Comparison of ENCODE assay signal across 33 cellular contexts in genomic region chr20:22846829-22847228, GRCh38.
"Had no signal": no experiment of that assay in that cellular context is flagged by ENCODE, and none has a peak within 500 bp of the region (broad histone marks: within the 10 kb centered on the region; RNA-seq: fewer than 3 reads in every experiment).

No MANE protein-coding gene starts in this region.

- H3K4me1 Mint-ChIP-seq: activated CD4-positive, alpha-beta memory T cell treated with anti-CD3 and anti-CD28 coated beads, Interleukin-2, amount 10 ng/mL, durations not matched to agents 7 days and 5 days; activated CD4-positive, alpha-beta T cell treated with anti-CD3 and anti-CD28 coated beads for 36 hours; activated CD4-positive, alpha-beta T cell treated with anti-CD3 and anti-CD28 coated beads, Interleukin-2, amount 10 ng/mL, durations not matched to agents 7 days and 5 days; activated naive CD4-positive, alpha-beta T cell treated with anti-CD3 and anti-CD28 coated beads, Interleukin-2, amount 10 ng/mL, durations not matched to agents 7 days and 5 days; activated naive CD8-positive, alpha-beta T cell treated with anti-CD3 and anti-CD28 coated beads, Interleukin-2, amount 10 ng/mL, durations not matched to agents 7 days and 5 days; brain; central memory CD8-positive, alpha-beta T cell; T-helper 17 cell had no signal

- H3K36me3 Mint-ChIP-seq: activated naive CD4-positive, alpha-beta T cell treated with anti-CD3 and anti-CD28 coated beads, Interleukin-2, amount 10 ng/mL, durations not matched to agents 7 days and 5 days; activated naive CD4-positive, alpha-beta T cell treated with anti-CD3 and anti-CD28 coated beads, Interleukin-2, amount 50 U/mL, for 72 hours; activated naive CD8-positive, alpha-beta T cell treated with anti-CD3 and anti-CD28 coated beads, Interleukin-2, amount 10 ng/mL, durations not matched to agents 7 days and 5 days; brain had no signal

- H3K9me3 Mint-ChIP-seq: activated naive CD4-positive, alpha-beta T cell treated with anti-CD3 and anti-CD28 coated beads, Interleukin-2, amount 10 ng/mL, durations not matched to agents 7 days and 5 days; dendritic cell treated with granulocyte-macrophage colony-stimulating factor and Interleukin-4, amounts not matched to agents 40 ng/mL and 50 ng/mL, for 4 days had no signal

- H3K4me3 ChIP-seq: ascending aorta, breast epithelium, coronary artery, dorsolateral prefrontal cortex, esophagus squamous epithelium, gastroesophageal sphincter had no signal

- H3K4me1 ChIP-seq: ascending aorta, breast epithelium, esophagus squamous epithelium, gastroesophageal sphincter had no signal

- H3K27ac ChIP-seq: ascending aorta, breast epithelium, coronary artery, dorsolateral prefrontal cortex, esophagus squamous epithelium, gastroesophageal sphincter had no signal

- H3K27ac Mint-ChIP-seq: activated CD4-positive, alpha-beta memory T cell treated with anti-CD3 and anti-CD28 coated beads, Interleukin-2, amount 10 ng/mL, durations not matched to agents 7 days and 5 days; activated CD4-positive, alpha-beta T cell treated with anti-CD3 and anti-CD28 coated beads for 36 hours; activated CD4-positive, alpha-beta T cell treated with anti-CD3 and anti-CD28 coated beads, Interleukin-2, amount 10 ng/mL, durations not matched to agents 7 days and 5 days; activated naive CD4-positive, alpha-beta T cell treated with anti-CD3 and anti-CD28 coated beads, Interleukin-2, amount 10 ng/mL, durations not matched to agents 7 days and 5 days; activated naive CD4-positive, alpha-beta T cell treated with anti-CD3 and anti-CD28 coated beads, Interleukin-2, amount 50 U/mL, for 72 hours; activated naive CD8-positive, alpha-beta T cell treated with anti-CD3 and anti-CD28 coated beads, Interleukin-2, amount 10 ng/mL, durations not matched to agents 7 days and 5 days; activated T-cell treated with anti-CD3 and anti-CD28 coated beads, Interleukin-2, amount 50 U/mL, for 24 hours; activated T-cell treated with anti-CD3 and anti-CD28 coated beads, Interleukin-2, amount 50 U/mL, for 72 hours; brain; dendritic cell treated with granulocyte-macrophage colony-stimulating factor and Interleukin-4, amounts not matched to agents 40 ng/mL and 50 ng/mL, for 4 days; T-helper 17 cell; T-helper 2 cell treated with Interferon-gamma antibody and Interleukin-4, amounts not matched to agents 5 μg/mL and 100 μg/mL, for 36 hours had no signal

- H3K27me3 ChIP-seq: ascending aorta, breast epithelium had no signal

- H3K9me3 ChIP-seq: ascending aorta, esophagus squamous epithelium had no signal

- H3K4me3 Mint-ChIP-seq: activated CD4-positive, alpha-beta memory T cell treated with anti-CD3 and anti-CD28 coated beads, Interleukin-2, amount 10 ng/mL, durations not matched to agents 7 days and 5 days; activated CD4-positive, alpha-beta T cell treated with anti-CD3 and anti-CD28 coated beads for 36 hours; activated CD4-positive, alpha-beta T cell treated with anti-CD3 and anti-CD28 coated beads, Interleukin-2, amount 10 ng/mL, durations not matched to agents 7 days and 5 days; activated naive CD4-positive, alpha-beta T cell treated with anti-CD3 and anti-CD28 coated beads, Interleukin-2, amount 10 ng/mL, durations not matched to agents 7 days and 5 days; activated naive CD8-positive, alpha-beta T cell treated with anti-CD3 and anti-CD28 coated beads, Interleukin-2, amount 10 ng/mL, durations not matched to agents 7 days and 5 days; activated T-cell treated with anti-CD3 and anti-CD28 coated beads, Interleukin-2, amount 50 U/mL, for 24 hours; activated T-cell treated with anti-CD3 and anti-CD28 coated beads, Interleukin-2, amount 50 U/mL, for 72 hours; brain; central memory CD8-positive, alpha-beta T cell; dendritic cell treated with granulocyte-macrophage colony-stimulating factor and Interleukin-4, amounts not matched to agents 40 ng/mL and 50 ng/mL, for 4 days; T-helper 17 cell; T-helper 2 cell treated with Interferon-gamma antibody and Interleukin-4, amounts not matched to agents 5 μg/mL and 100 μg/mL, for 36 hours had no signal

- DNase-seq: activated CD4-positive, alpha-beta memory T cell treated with anti-CD3 and anti-CD28 coated beads, Interleukin-2, amount 10 ng/mL, durations not matched to agents 7 days and 5 days; activated CD4-positive, alpha-beta T cell treated with anti-CD3 and anti-CD28 coated beads for 36 hours; activated CD4-positive, alpha-beta T cell treated with anti-CD3 and anti-CD28 coated beads, Interleukin-2, amount 10 ng/mL, durations not matched to agents 7 days and 5 days; activated CD4-positive, alpha-beta T cell treated with anti-CD3 and anti-CD28 coated beads, Interleukin-2, amount 50 U/mL, for 4 hours; activated CD4-positive, CD25-positive, alpha-beta regulatory T cell; activated CD4-positive, CD25-positive, alpha-beta regulatory T cell treated with anti-CD3 and anti-CD28 coated beads, Interleukin-2, amount 50 U/mL, for 72 hours; activated CD8-positive, alpha-beta memory T cell treated with anti-CD3 and anti-CD28 coated beads, Interleukin-2, amount 50 U/mL, for 48 hours; activated gamma-delta T cell; activated naive CD4-positive, alpha-beta T cell; activated naive CD4-positive, alpha-beta T cell treated with anti-CD3 and anti-CD28 coated beads, Interleukin-2, amount 10 ng/mL, durations not matched to agents 7 days and 5 days; activated naive CD8-positive, alpha-beta T cell treated with anti-CD3 and anti-CD28 coated beads, Interleukin-2, amount 10 ng/mL, durations not matched to agents 7 days and 5 days; activated T-cell treated with anti-CD3 and anti-CD28 coated beads for 4 hours; activated T-cell treated with anti-CD3 and anti-CD28 coated beads, Interleukin-2, amount 50 U/mL, for 24 hours; activated T-cell treated with anti-CD3 and anti-CD28 coated beads, Interleukin-2, amount 50 U/mL, for 72 hours; dorsolateral prefrontal cortex; effector memory CD4-positive, alpha-beta T cell; erythroblast; esophagus squamous epithelium; foreskin melanocyte; head of caudate nucleus; SW 1271; T-helper 1 cell; T-helper 17 cell; T1000 had no signal

- H3K27me3 Mint-ChIP-seq: activated naive CD4-positive, alpha-beta T cell treated with anti-CD3 and anti-CD28 coated beads, Interleukin-2, amount 10 ng/mL, durations not matched to agents 7 days and 5 days; activated naive CD8-positive, alpha-beta T cell treated with anti-CD3 and anti-CD28 coated beads, Interleukin-2, amount 10 ng/mL, durations not matched to agents 7 days and 5 days; activated T-cell treated with anti-CD3 and anti-CD28 coated beads, Interleukin-2, amount 50 U/mL, for 24 hours; central memory CD8-positive, alpha-beta T cell had no signal

- H3K36me3 ChIP-seq: ascending aorta, breast epithelium, esophagus squamous epithelium, gastroesophageal sphincter had no signal

- ATAC-seq: activated CD4-positive, alpha-beta T cell treated with anti-CD3 and anti-CD28 coated beads for 36 hours; activated naive CD4-positive, alpha-beta T cell treated with anti-CD3 and anti-CD28 coated beads, Interleukin-2, amount 50 U/mL, for 72 hours; activated T-cell treated with anti-CD3 and anti-CD28 coated beads, Interleukin-2, amount 50 U/mL, for 72 hours; gastroesophageal sphincter; T-helper 17 cell had no signal
